Comparison of ENCODE assay signal across 21 cellular contexts in the genomic region with DNA sequence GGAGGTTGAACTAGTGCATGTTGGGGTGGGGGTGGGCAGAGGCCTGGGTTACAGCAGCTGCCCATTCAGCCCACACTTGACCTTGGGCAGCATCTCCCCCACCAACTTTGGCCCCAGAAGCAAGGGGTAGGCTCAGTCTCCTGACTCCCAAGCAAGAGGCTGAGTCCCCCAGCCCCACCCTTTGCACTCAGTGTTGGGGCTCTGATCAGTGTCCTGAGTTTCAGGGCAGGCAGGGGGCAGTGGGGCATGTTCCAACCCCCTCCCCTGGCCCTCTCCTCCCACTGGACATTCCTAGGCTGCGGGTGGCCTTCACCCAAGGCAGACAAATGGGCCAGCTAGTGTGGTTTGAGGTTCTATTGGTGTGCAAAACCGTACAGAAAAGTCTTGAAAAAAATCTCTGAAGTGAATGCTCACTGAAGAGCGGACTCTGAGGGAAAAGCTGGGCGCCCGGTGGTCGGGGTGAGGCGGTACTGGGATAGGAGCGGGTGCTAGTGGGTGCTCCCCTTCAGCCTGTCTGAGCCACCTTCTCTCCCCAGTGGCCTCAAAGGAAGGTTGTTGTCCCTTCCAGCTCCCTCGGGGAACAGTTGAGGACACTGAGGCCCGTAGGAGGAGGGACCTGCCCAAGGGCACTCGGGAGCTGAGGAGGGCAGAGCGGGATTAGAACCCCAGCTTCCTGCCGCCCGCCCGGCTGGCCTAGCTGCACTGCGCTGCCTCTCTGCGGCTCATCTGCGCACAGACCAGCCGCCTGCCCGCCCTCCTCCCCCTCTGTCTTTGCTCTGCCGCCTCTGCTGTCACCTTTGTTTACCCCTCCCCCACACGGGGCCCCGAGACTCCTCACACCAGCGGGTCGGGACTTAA. TPM values are rescaled to one million over a fixed set of nuclear protein-coding genes. Genes with fewer than 3 reads are reported as not detected.
DNase-seq lines count a peak whose midpoint lies in the region; ATAC-seq and TF ChIP-seq lines count a peak whose summit lies in the region.
"Had no signal": no experiment of that assay in that cellular context is flagged by ENCODE, and none has a peak within 500 bp of the region (broad histone marks: within the 10 kb centered on the region; RNA-seq: fewer than 3 reads in every experiment).

No MANE protein-coding gene starts in this region.

- no peak overlapping the region for H4K8ac ChIP-seq in mesendoderm (ENCODE audit: low read depth, low read length)

- no peaks in the 10 kb centered on the region for H3K79me1 ChIP-seq in mesendoderm (ENCODE audit: low read length)

- H3K4me2 ChIP-seq in mesendoderm (ENCODE audit: low read length) = no peak overlapping the region

- H3K23ac ChIP-seq in mesendoderm (ENCODE audit: low read length) = no peak overlapping the region

- no peak overlapping the region for H3K4ac ChIP-seq in mesendoderm (ENCODE audit: low read depth, low read length)

- H3K36me3 Mint-ChIP-seq in activated CD4-positive, alpha-beta T cell treated with anti-CD3 and anti-CD28 coated beads for 36 hours (ENCODE audit: low read depth) = no peaks in the 10 kb centered on the region
- H3K36me3 Mint-ChIP-seq: activated naive CD8-positive, alpha-beta T cell treated with anti-CD3 and anti-CD28 coated beads, Interleukin-2, amount 10 ng/mL, durations not matched to agents 7 days and 5 days had no signal

- H3K56ac ChIP-seq in mesendoderm (ENCODE audit: low read length) = no peak overlapping the region

- POLR2A ChIA-PET in activated CD4-positive, alpha-beta T cell treated with anti-CD3 and anti-CD28 coated beads for 36 hours (lab: Charles Lee) = no interaction called here

- H3K27me3 ChIP-seq in heart right ventricle = peaks cover 18 to 69% (median 57%) of the 10 kb centered on the region in 7 donors
- H3K27me3 ChIP-seq in mesendoderm (ENCODE audit: insufficient read depth, low read length, poor library complexity) = peaks cover 22% of the 10 kb centered on the region
- H3K27me3 ChIP-seq in uterus = peaks cover 20% of the 10 kb centered on the region in 2 donors

- ATAC-seq in heart right ventricle = no peak
- no peak for ATAC-seq in HG03565 (IDR thresholded peaks at IDR 0.05; ENCODE audit: unreplicated experiment)
- ATAC-seq in activated CD4-positive, alpha-beta T cell treated with anti-CD3 and anti-CD28 coated beads for 36 hours = no peak
- ATAC-seq: lower lobe of right lung; naive thymus-derived CD4-positive, alpha-beta T cell; stimulated activated naive CD8-positive, alpha-beta T cell treated with anti-CD3 and anti-CD28 coated beads, Interleukin-15, Interleukin-2, amounts not matched to agents 100 U/mL and 50 U/mL, for 24 hours had no signal

- H3K4me3 ChIP-seq in heart right ventricle (no peak overlapping the region), mesendoderm (ENCODE audit: low read length) (no peak overlapping the region), uterus (no peak overlapping the region)
- H3K4me3 ChIP-seq: breast epithelium, GM23248, lower lobe of right lung, SJSA1 had no signal

- H2AK5ac ChIP-seq in mesendoderm (ENCODE audit: low read length) = no peak overlapping the region

- H3K9ac ChIP-seq in mesendoderm (ENCODE audit: low read length) = no peak overlapping the region
- H3K9ac ChIP-seq: GM23248 had no signal

- 23 to 24% methylated on average over 25 of the region's 25 CpGs for WGBS in heart right ventricle, 2 donors
- no CpG with 5 or more reads among the region's 25 CpGs for WGBS in mesendoderm (ENCODE audit: extremely low coverage, insufficient coverage, low lambda C conversion rate)

- H3K9me3 ChIP-seq in heart right ventricle (no peaks in the 10 kb centered on the region), uterus (no peaks in the 10 kb centered on the region)
- H3K9me3 ChIP-seq: breast epithelium, lower lobe of right lung had no signal

- H4K5ac ChIP-seq in mesendoderm (ENCODE audit: low read length) = no peak overlapping the region

- no peak overlapping the region for H2BK120ac ChIP-seq in mesendoderm (ENCODE audit: low read depth, low read length)

- DNase-seq in cardiac septum (ENCODE audit: low spot score) = peak; percentile 69
- no peak for DNase-seq in heart right ventricle
- peak; percentile 51 for DNase-seq in cerebellar cortex (ENCODE audit: low spot score)
- DNase-seq in mesendoderm = peak; percentile 69
- DNase-seq in dedifferentiated amniotic fluid mesenchymal stem cell (ENCODE audit: extremely low spot score) = no peak
- DNase-seq in activated CD4-positive, alpha-beta T cell treated with anti-CD3 and anti-CD28 coated beads for 36 hours = no peak
- no peak for DNase-seq in uterus
- DNase-seq: activated CD4-positive, alpha-beta T cell treated with anti-CD3 and anti-CD28 coated beads, Interleukin-2, amount 10 ng/mL, durations not matched to agents 24 days and 14 days; activated naive CD8-positive, alpha-beta T cell treated with anti-CD3 and anti-CD28 coated beads, Interleukin-2, amount 10 ng/mL, durations not matched to agents 7 days and 5 days; GM23248; Kasumi-1; lower lobe of right lung; naive thymus-derived CD4-positive, alpha-beta T cell; NCI-H1436; NCI-H446; stimulated activated naive CD8-positive, alpha-beta T cell treated with anti-CD3 and anti-CD28 coated beads, Interleukin-15, Interleukin-2, amounts not matched to agents 100 U/mL and 50 U/mL, for 24 hours; T1000 had no signal

- TF ChIP-seq CTCF in heart right ventricle (IDR thresholded peaks at IDR 0.05) (no peak), uterus (IDR thresholded peaks at IDR 0.05) (no peak)

- no peaks in the 10 kb centered on the region for H3K79me2 ChIP-seq in mesendoderm (ENCODE audit: control insufficient read depth, insufficient read depth, low read length)

- H3K36me3 ChIP-seq in heart right ventricle (no peaks in the 10 kb centered on the region), mesendoderm (ENCODE audit: control insufficient read depth, insufficient read depth, low read length) (no peaks in the 10 kb centered on the region), uterus (no peaks in the 10 kb centered on the region)
- H3K36me3 ChIP-seq: breast epithelium, lower lobe of right lung, SJSA1 had no signal

- no peak overlapping the region for H3K27ac Mint-ChIP-seq in activated CD4-positive, alpha-beta T cell treated with anti-CD3 and anti-CD28 coated beads for 36 hours
- H3K27ac Mint-ChIP-seq: activated CD4-positive, alpha-beta T cell treated with anti-CD3 and anti-CD28 coated beads, Interleukin-2, amount 10 ng/mL, durations not matched to agents 24 days and 14 days; activated naive CD8-positive, alpha-beta T cell treated with anti-CD3 and anti-CD28 coated beads, Interleukin-2, amount 10 ng/mL, durations not matched to agents 7 days and 5 days; naive thymus-derived CD4-positive, alpha-beta T cell had no signal

- H3K4me3 Mint-ChIP-seq in activated CD4-positive, alpha-beta T cell treated with anti-CD3 and anti-CD28 coated beads for 36 hours = no peak overlapping the region
- H3K4me3 Mint-ChIP-seq: activated CD4-positive, alpha-beta T cell treated with anti-CD3 and anti-CD28 coated beads, Interleukin-2, amount 10 ng/mL, durations not matched to agents 24 days and 14 days; activated naive CD8-positive, alpha-beta T cell treated with anti-CD3 and anti-CD28 coated beads, Interleukin-2, amount 10 ng/mL, durations not matched to agents 7 days and 5 days; naive thymus-derived CD4-positive, alpha-beta T cell had no signal

- no peak overlapping the region for H2BK5ac ChIP-seq in mesendoderm (ENCODE audit: low read length)

- peaks cover 4 to 17% (median 13%) of the 10 kb centered on the region in 9 donors for H3K4me1 ChIP-seq in heart right ventricle
- no peaks in the 10 kb centered on the region for H3K4me1 ChIP-seq in mesendoderm (ENCODE audit: control insufficient read depth, low read depth, low read length)
- peaks cover 0 to 11% of the 10 kb centered on the region in 2 donors for H3K4me1 ChIP-seq in uterus
- H3K4me1 ChIP-seq: breast epithelium had no signal

- no peak overlapping the region for H2BK15ac ChIP-seq in mesendoderm (replicated peaks; ENCODE audit: low read depth)

- H3K4me1 Mint-ChIP-seq in activated CD4-positive, alpha-beta T cell treated with anti-CD3 and anti-CD28 coated beads for 36 hours = peaks cover 5% of the 10 kb centered on the region

- intact Hi-C loops in cardiac septum (cut with DNase I) (no loop called here), heart right ventricle (cut with DNase I) (loop anchor here in 1 of 10 donors (10.0 kb wide), 1 partner anchor 236 kb away; no protein-coding TSS in a partner anchor), uterus (cut with DNase I; ENCODE audit: low total_unique reads) (no loop called here)
- intact Hi-C loops in activated CD4-positive, alpha-beta T cell treated with anti-CD3 and anti-CD28 coated beads for 36 hours (cut with DNase I, micrococcal nuclease) = no loop called here

- H3K18ac ChIP-seq in mesendoderm (ENCODE audit: low read length) = no peak overlapping the region

- TF ChIP-seq POLR2A in uterus (IDR thresholded peaks at IDR 0.05) = no peak

- H3K9me3 Mint-ChIP-seq in activated CD4-positive, alpha-beta T cell treated with anti-CD3 and anti-CD28 coated beads for 36 hours (ENCODE audit: low read depth) = no peaks in the 10 kb centered on the region
- H3K9me3 Mint-ChIP-seq: activated CD4-positive, alpha-beta T cell treated with anti-CD3 and anti-CD28 coated beads, Interleukin-2, amount 10 ng/mL, durations not matched to agents 24 days and 14 days; activated naive CD8-positive, alpha-beta T cell treated with anti-CD3 and anti-CD28 coated beads, Interleukin-2, amount 10 ng/mL, durations not matched to agents 7 days and 5 days had no signal

- H3K27ac ChIP-seq in heart right ventricle (no peak overlapping the region), mesendoderm (ENCODE audit: low read depth, low read length) (no peak overlapping the region), uterus (no peak overlapping the region)
- H3K27ac ChIP-seq: breast epithelium, GM23248, lower lobe of right lung, SJSA1 had no signal

- H3K27me3 Mint-ChIP-seq in activated CD4-positive, alpha-beta T cell treated with anti-CD3 and anti-CD28 coated beads for 36 hours = peaks cover 29% of the 10 kb centered on the region

- CTCF ChIA-PET in activated CD4-positive, alpha-beta T cell treated with anti-CD3 and anti-CD28 coated beads for 36 hours (lab: Charles Lee) = interaction anchor here (0.7 to 1.6 kb wide), 3 partner anchors 9 to 111 kb away, joined by 3 to 4 read pairs (median 3); no protein-coding TSS in a partner anchor

RNA-seq across cellular contexts. Expression of a gene that starts 4.0 kb away (rescaled TPM):
- 0.05 TPM for total RNA-seq in cardiac septum
- total RNA-seq in heart right ventricle = under 1 TPM in 4 of 10 donors, not detected in 6; 0.04 to 0.09 (median 0.06) TPM
- not detected for polyA plus RNA-seq in heart right ventricle
- 0.01 TPM for polyA plus RNA-seq in mesendoderm (2013, experiment 1 of 2)
- polyA plus RNA-seq in mesendoderm (2013, experiment 2 of 2) = 0.01 TPM
- total RNA-seq in activated CD4-positive, alpha-beta T cell treated with anti-CD3 and anti-CD28 coated beads for 36 hours = not detected
- under 1 TPM in 1 of 4 donors, not detected in 3; 0.41 TPM for total RNA-seq in uterus
- total RNA-seq: activated CD4-positive, alpha-beta T cell treated with anti-CD3 and anti-CD28 coated beads, Interleukin-2, amount 10 ng/mL, durations not matched to agents 24 days and 14 days; activated naive CD8-positive, alpha-beta T cell treated with anti-CD3 and anti-CD28 coated beads, Interleukin-2, amount 10 ng/mL, durations not matched to agents 7 days and 5 days; GM23248; lower lobe of right lung; naive thymus-derived CD4-positive, alpha-beta T cell; pulmonary artery endothelial cell; SJSA1 had no signal
- polyA plus RNA-seq: GM23248; naive thymus-derived CD4-positive, alpha-beta T cell had no signal

RNA-seq across cellular contexts. Expression of a gene that starts 19.2 kb away (rescaled TPM):
- not detected for total RNA-seq in cardiac septum
- total RNA-seq in heart right ventricle = under 1 TPM in 1 of 10 donors, not detected in 9; 0.20 TPM
- not detected for polyA plus RNA-seq in heart right ventricle
- not detected for polyA plus RNA-seq in mesendoderm (2013, experiment 1 of 2)
- polyA plus RNA-seq in mesendoderm (2013, experiment 2 of 2) = not detected
- not detected for total RNA-seq in activated CD4-positive, alpha-beta T cell treated with anti-CD3 and anti-CD28 coated beads for 36 hours
- total RNA-seq in uterus = not detected
- total RNA-seq: activated CD4-positive, alpha-beta T cell treated with anti-CD3 and anti-CD28 coated beads, Interleukin-2, amount 10 ng/mL, durations not matched to agents 24 days and 14 days; activated naive CD8-positive, alpha-beta T cell treated with anti-CD3 and anti-CD28 coated beads, Interleukin-2, amount 10 ng/mL, durations not matched to agents 7 days and 5 days; breast epithelium; GM23248; lower lobe of right lung; naive thymus-derived CD4-positive, alpha-beta T cell; pulmonary artery endothelial cell; SJSA1 had no signal
- polyA plus RNA-seq: GM23248; naive thymus-derived CD4-positive, alpha-beta T cell had no signal

Comparison
In these comparisons a context has a peak if more than half of its experiments do, and no peak if none do; other contexts are left out.
1. DNase-seq: peak in cardiac septum (single experiment), cerebellar cortex (single experiment) and mesendoderm (single experiment); none in heart right ventricle (0 of 2), dedifferentiated amniotic fluid mesenchymal stem cell (single experiment), activated CD4-positive, alpha-beta T cell treated with anti-CD3 and anti-CD28 coated beads for 36 hours (single experiment) and uterus (0 of 2).